In genomic region chr22:40009953-40010751, GRCh38 we compare ENCODE assay signal across 10 cellular contexts. TPM values are rescaled to one million over a fixed set of nuclear protein-coding genes. Genes with fewer than 3 reads are reported as not detected.
DNase-seq lines count a peak whose midpoint lies in the region; ATAC-seq and TF ChIP-seq lines count a peak whose summit lies in the region.
"Had no signal": no experiment of that assay in that cellular context is flagged by ENCODE, and none has a peak within 500 bp of the region (broad histone marks: within the 10 kb centered on the region; RNA-seq: fewer than 3 reads in every experiment).

No MANE protein-coding gene starts in this region.

- H3K4me3 Mint-ChIP-seq in activated naive CD4-positive, alpha-beta T cell treated with anti-CD3 and anti-CD28 coated beads for 36 hours: peak overlapping the region; percentile 64
- peak overlapping the region; percentile 40 for H3K4me3 Mint-ChIP-seq in glutamatergic neuron (ENCODE audit: unreplicated experiment)
- H3K4me3 Mint-ChIP-seq in type B pancreatic cell: peak overlapping the region; percentile 59
- H3K4me3 Mint-ChIP-seq: B cell had no signal

- CTCF ChIA-PET in activated naive CD4-positive, alpha-beta T cell treated with anti-CD3 and anti-CD28 coated beads for 36 hours (lab: Charles Lee): interaction anchor here (0.7 to 2.3 kb wide), 13 partner anchors 10 to 476 kb away, joined by 3 to 18 read pairs (median 3); no protein-coding TSS in a partner anchor

- no peaks in the 10 kb centered on the region for H3K36me3 Mint-ChIP-seq in activated naive CD4-positive, alpha-beta T cell treated with anti-CD3 and anti-CD28 coated beads for 36 hours (ENCODE audit: low read depth)
- H3K36me3 Mint-ChIP-seq in glutamatergic neuron (ENCODE audit: unreplicated experiment) (no peaks in the 10 kb centered on the region), type B pancreatic cell (peaks cover 4% of the 10 kb centered on the region)

- H3K9me3 Mint-ChIP-seq in activated naive CD4-positive, alpha-beta T cell treated with anti-CD3 and anti-CD28 coated beads for 36 hours: no peaks in the 10 kb centered on the region
- peaks cover 5% of the 10 kb centered on the region for H3K9me3 Mint-ChIP-seq in glutamatergic neuron (ENCODE audit: unreplicated experiment)
- H3K9me3 Mint-ChIP-seq in type B pancreatic cell: no peaks in the 10 kb centered on the region

- ATAC-seq in GM18870 (IDR thresholded peaks at IDR 0.05; ENCODE audit: unreplicated experiment): no peak

- peaks cover 16% of the 10 kb centered on the region for H3K4me1 Mint-ChIP-seq in activated naive CD4-positive, alpha-beta T cell treated with anti-CD3 and anti-CD28 coated beads for 36 hours (ENCODE audit: low read depth)
- H3K4me1 Mint-ChIP-seq in glutamatergic neuron (ENCODE audit: low read depth, unreplicated experiment) (peaks cover 42% of the 10 kb centered on the region), type B pancreatic cell (ENCODE audit: unreplicated experiment) (peaks cover 34% of the 10 kb centered on the region)
- H3K4me1 Mint-ChIP-seq: B cell had no signal

- intact Hi-C loops in activated naive CD4-positive, alpha-beta T cell treated with anti-CD3 and anti-CD28 coated beads for 36 hours (cut with micrococcal nuclease): loop anchor here (10.0 kb wide), 1 partner anchor 115 kb away; the partner anchor contains the start of gene ENTHD1

- H3K27ac Mint-ChIP-seq in activated naive CD4-positive, alpha-beta T cell treated with anti-CD3 and anti-CD28 coated beads for 36 hours: no peak overlapping the region
- H3K27ac Mint-ChIP-seq in glutamatergic neuron (ENCODE audit: unreplicated experiment) (peak overlapping the region; percentile 83), type B pancreatic cell (peak overlapping the region; percentile 11)
- H3K27ac Mint-ChIP-seq: B cell had no signal

- DNase-seq in activated naive CD4-positive, alpha-beta T cell treated with anti-CD3 and anti-CD28 coated beads for 36 hours: peak; percentile 74
- DNase-seq in activated naive CD4-positive, alpha-beta T cell treated with Interleukin-2 at 50 U/mL for 16 hours: no peak
- DNase-seq in activated CD4-positive, alpha-beta T cell treated with anti-CD3 and anti-CD28 coated beads for 4 hours: peak; percentile 33 to 37
- peak; percentile 51 for DNase-seq in glutamatergic neuron
- DNase-seq in type B pancreatic cell (ENCODE audit: extremely low spot score, unreplicated experiment): no peak
- no peak for DNase-seq in SW 1271 (lab: John Stamatoyannopoulos, UW)
- DNase-seq in NCI-H526 (lab: John Stamatoyannopoulos, UW): no peak

- TF ChIP-seq CTCF in glutamatergic neuron (IDR thresholded peaks at IDR 0.05; ENCODE audit: partially characterized antibody, unreplicated experiment) (no peak), type B pancreatic cell (conservative IDR thresholded peaks at IDR 0.05) (no peak)

- no peaks in the 10 kb centered on the region for H3K27me3 Mint-ChIP-seq in activated naive CD4-positive, alpha-beta T cell treated with anti-CD3 and anti-CD28 coated beads for 36 hours (ENCODE audit: low read depth)
- H3K27me3 Mint-ChIP-seq in glutamatergic neuron (ENCODE audit: unreplicated experiment): peaks cover 11% of the 10 kb centered on the region
- H3K27me3 Mint-ChIP-seq in type B pancreatic cell: peaks cover 32% of the 10 kb centered on the region

RNA-seq across cellular contexts. Expression of gene FAM83F, which starts 15.4 kb away (rescaled TPM):
- total RNA-seq in activated naive CD4-positive, alpha-beta T cell treated with anti-CD3 and anti-CD28 coated beads for 36 hours: 1 to 10 TPM; 1.8 to 1.9 TPM
- total RNA-seq in glutamatergic neuron (ENCODE audit: unreplicated experiment) (1.1 TPM), type B pancreatic cell (ENCODE audit: low replicate concordance) (12.4 and 37.5 TPM in 2 replicates)
- total RNA-seq: OCI-LY7 had no signal

RNA-seq across cellular contexts. Expression of gene TMA7B, which starts 50.0 kb away (rescaled TPM):
- total RNA-seq in activated naive CD4-positive, alpha-beta T cell treated with anti-CD3 and anti-CD28 coated beads for 36 hours: 1 to 10 TPM; 1.1 to 1.5 TPM
- total RNA-seq in glutamatergic neuron (ENCODE audit: unreplicated experiment) (not detected), type B pancreatic cell (ENCODE audit: low replicate concordance) (not detected in 2 replicates)
- total RNA-seq: OCI-LY7 had no signal

Comparison
In these comparisons a context has a peak if more than half of its experiments do, and no peak if none do; other contexts are left out.
1. DNase-seq: peak in activated naive CD4-positive, alpha-beta T cell treated with anti-CD3 and anti-CD28 coated beads for 36 hours (single experiment), activated CD4-positive, alpha-beta T cell treated with anti-CD3 and anti-CD28 coated beads for 4 hours (2 of 2) and glutamatergic neuron (single experiment); none in activated naive CD4-positive, alpha-beta T cell treated with Interleukin-2 at 50 U/mL for 16 hours (single experiment), type B pancreatic cell (single experiment), SW 1271 (0 of 2) and NCI-H526 (0 of 2).
2. Peak in every context shown above with its lines, with median percentiles within 50 percentile points of each other: H3K4me3 Mint-ChIP-seq.